8 cellular contexts compared by ENCODE assay signal in genomic region chr1:246169486-246169885, GRCh38.
"Had no signal": no experiment of that assay in that cellular context is flagged by ENCODE, and none has a peak within 500 bp of the region (broad histone marks: within the 10 kb centered on the region; RNA-seq: fewer than 3 reads in every experiment).

No MANE protein-coding gene starts in this region.

- H3K4me3 ChIP-seq: GM12878 had no signal

- FAIRE-seq: G401.6, GM12878, GM12891, GM12892, GM18507, GM19239 had no signal

- ATAC-seq: GM12878 had no signal

- DNase-seq: GDM1, GF-D8 had no signal
